13 cellular contexts compared by ENCODE assay signal in the genomic region with DNA sequence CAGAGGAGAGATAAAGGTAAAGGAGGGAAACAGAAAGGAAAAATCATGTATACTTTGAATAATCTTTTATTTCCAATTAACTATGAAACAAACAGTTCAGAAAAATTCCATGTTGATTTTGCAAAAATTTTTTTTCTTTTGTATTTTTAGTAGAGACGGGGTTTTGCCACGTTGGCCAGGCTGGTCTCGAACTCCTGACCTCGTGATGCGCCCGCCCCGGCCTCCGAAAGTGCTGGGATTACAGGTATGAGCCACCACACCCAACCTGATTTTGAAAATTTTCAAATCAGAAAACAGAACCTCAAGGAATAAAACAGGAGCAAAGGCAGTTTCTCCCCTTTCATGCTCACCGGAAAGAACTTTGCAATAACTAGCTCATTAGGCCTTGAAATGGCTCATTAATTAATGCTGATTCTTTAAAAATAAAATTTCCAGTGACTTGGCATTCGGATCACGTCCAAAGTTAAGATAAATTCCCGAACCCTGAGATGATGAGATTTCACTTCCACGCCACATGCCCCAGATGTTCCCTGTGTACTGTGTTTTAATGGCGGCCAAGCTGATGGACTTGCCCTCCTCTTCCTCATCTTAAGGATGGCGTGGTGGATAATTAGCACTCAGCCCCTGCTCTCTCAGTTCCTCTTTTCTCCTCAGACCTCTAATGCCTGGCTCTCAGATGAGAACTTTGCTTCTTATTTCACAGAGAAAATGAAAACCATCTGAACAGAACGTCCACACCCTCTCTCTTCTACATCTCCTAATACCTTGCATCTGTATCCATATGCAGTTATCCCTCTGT. TPM values are rescaled to one million over a fixed set of nuclear protein-coding genes. Genes with fewer than 3 reads are reported as not detected.
DNase-seq lines count a peak whose midpoint lies in the region; ATAC-seq and TF ChIP-seq lines count a peak whose summit lies in the region.
"Had no signal": no experiment of that assay in that cellular context is flagged by ENCODE, and none has a peak within 500 bp of the region (broad histone marks: within the 10 kb centered on the region; RNA-seq: fewer than 3 reads in every experiment).

No MANE protein-coding gene starts in this region.

- H3K27ac Mint-ChIP-seq in stimulated activated naive B cell treated with anti-CD40 and anti-IgM and Interleukin-4, amounts not matched to agents 10 μg/mL and 1 μg/mL and 100 μg/mL, for 72 hours: peak overlapping the region; percentile 42
- no peak overlapping the region for H3K27ac Mint-ChIP-seq in activated naive CD4-positive, alpha-beta T cell treated with anti-CD3 and anti-CD28 coated beads for 36 hours
- H3K27ac Mint-ChIP-seq: activated naive CD8-positive, alpha-beta T cell treated with anti-CD3 and anti-CD28 coated beads, Interleukin-2, amount 50 U/mL, for 24 hours had no signal

- no peak for TF ChIP-seq POLR2A in gastrocnemius medialis (IDR thresholded peaks at IDR 0.05)

- intact Hi-C loops in PC-3 (cut with micrococcal nuclease): loop anchor here (5.0 kb wide), 1 partner anchor 41 kb away; no protein-coding TSS in a partner anchor
- intact Hi-C loops in gastrocnemius medialis (cut with DNase I; ENCODE audit: low total_unique reads): loop anchor here (10.0 kb wide), 1 partner anchor 83 kb away; no protein-coding TSS in a partner anchor
- intact Hi-C loops in activated naive CD4-positive, alpha-beta T cell treated with anti-CD3 and anti-CD28 coated beads for 36 hours (cut with micrococcal nuclease): no loop called here

- no peak overlapping the region for H3K9ac ChIP-seq in PC-3 (ENCODE audit: low read length)

- H3K9me3 ChIP-seq in PC-3 (ENCODE audit: low read length): no peaks in the 10 kb centered on the region
- H3K9me3 ChIP-seq in gastrocnemius medialis: no peaks in the 10 kb centered on the region
- H3K9me3 ChIP-seq: heart left ventricle had no signal

- H3K4me3 ChIP-seq in PC-3 (ENCODE audit: low read length): no peak overlapping the region
- H3K4me3 ChIP-seq in gastrocnemius medialis: no peak overlapping the region
- H3K4me3 ChIP-seq: heart left ventricle had no signal

- no peaks in the 10 kb centered on the region for H3K36me3 Mint-ChIP-seq in stimulated activated naive B cell treated with anti-CD40 and anti-IgM and Interleukin-4, amounts not matched to agents 10 μg/mL and 1 μg/mL and 100 μg/mL, for 72 hours
- H3K36me3 Mint-ChIP-seq in activated naive CD4-positive, alpha-beta T cell treated with anti-CD3 and anti-CD28 coated beads for 36 hours (ENCODE audit: low read depth): no peaks in the 10 kb centered on the region

- ATAC-seq in GM18909 (IDR thresholded peaks at IDR 0.05; ENCODE audit: poor library complexity, unreplicated experiment): peak; percentile 41
- ATAC-seq in HG02885 (IDR thresholded peaks at IDR 0.05; ENCODE audit: poor library complexity, unreplicated experiment): peak; percentile 48
- no peak for ATAC-seq in PC-3
- ATAC-seq in stimulated activated naive B cell treated with anti-CD40 and anti-IgM and Interleukin-4, amounts not matched to agents 10 μg/mL and 1 μg/mL and 100 μg/mL, for 72 hours (replicated peaks): peak; percentile 71 to 76
- ATAC-seq in gastrocnemius medialis: no peak
- ATAC-seq: heart left ventricle had no signal

- H3K9me3 Mint-ChIP-seq in stimulated activated naive B cell treated with anti-CD40 and anti-IgM and Interleukin-4, amounts not matched to agents 10 μg/mL and 1 μg/mL and 100 μg/mL, for 72 hours: peaks cover 1 to 4% of the 10 kb centered on the region in 2 donors
- H3K9me3 Mint-ChIP-seq in activated naive CD4-positive, alpha-beta T cell treated with anti-CD3 and anti-CD28 coated beads for 36 hours: no peaks in the 10 kb centered on the region
- H3K9me3 Mint-ChIP-seq: activated naive CD8-positive, alpha-beta T cell treated with anti-CD3 and anti-CD28 coated beads, Interleukin-2, amount 50 U/mL, for 24 hours had no signal

- in situ Hi-C loops in gastrocnemius medialis (cut with MboI; ENCODE audit: low sequenced_read_pairs in 4 of 4): no loop called here

- DNase-seq in PC-3 (no peak), NCI-H524 treated with DMSO at 0.1 percent for 48 hours (lab: John Stamatoyannopoulos, UW) (no peak), gastrocnemius medialis (no peak)
- DNase-seq in stimulated activated naive B cell treated with anti-CD40 and anti-IgM and Interleukin-4, amounts not matched to agents 10 μg/mL and 1 μg/mL and 100 μg/mL, for 72 hours: no peak
- no peak for DNase-seq in activated naive CD4-positive, alpha-beta T cell treated with anti-CD3 and anti-CD28 coated beads for 36 hours
- DNase-seq: activated CD8-positive, alpha-beta memory T cell treated with anti-CD3 and anti-CD28 coated beads for 24 hours; activated naive CD8-positive, alpha-beta T cell treated with anti-CD3 and anti-CD28 coated beads, Interleukin-2, amount 50 U/mL, for 24 hours; NCI-H1092 treated with DMSO at 0.1 percent for 48 hours; NCI-H82 had no signal

- H3K36me3 ChIP-seq in PC-3 (ENCODE audit: low read depth, low read length) (no peaks in the 10 kb centered on the region), gastrocnemius medialis (no peaks in the 10 kb centered on the region)
- H3K36me3 ChIP-seq: heart left ventricle had no signal

- H3K4me1 ChIP-seq in PC-3 (ENCODE audit: insufficient read depth, low read length) (peaks cover 26% of the 10 kb centered on the region), gastrocnemius medialis (no peaks in the 10 kb centered on the region)

- POLR2A ChIA-PET in PC-3 (lab: Charles Lee; ENCODE audit: unreplicated experiment): no interaction called here

- no peaks in the 10 kb centered on the region for H3K79me2 ChIP-seq in PC-3 (ENCODE audit: low read length)

- peaks cover 0 to 3% of the 10 kb centered on the region in 2 donors for H3K27me3 Mint-ChIP-seq in stimulated activated naive B cell treated with anti-CD40 and anti-IgM and Interleukin-4, amounts not matched to agents 10 μg/mL and 1 μg/mL and 100 μg/mL, for 72 hours
- H3K27me3 Mint-ChIP-seq in activated naive CD4-positive, alpha-beta T cell treated with anti-CD3 and anti-CD28 coated beads for 36 hours (ENCODE audit: low read depth): peaks cover 4% of the 10 kb centered on the region

- no peaks in the 10 kb centered on the region for H3F3A ChIP-seq in PC-3 (ENCODE audit: low read length, unreplicated experiment)

- H3K27ac ChIP-seq in PC-3 (ENCODE audit: low read length) (peak overlapping the region; percentile 11; the same call in 1 of the 2 replicates), gastrocnemius medialis (no peak overlapping the region)
- H3K27ac ChIP-seq: heart left ventricle, HL-60 had no signal

- BruUV-seq in PC-3 (replicated peaks; lab: Mats Ljungman, UMichigan): no TSS peak

- peaks cover 19 to 28% of the 10 kb centered on the region in 2 donors for H3K4me1 Mint-ChIP-seq in stimulated activated naive B cell treated with anti-CD40 and anti-IgM and Interleukin-4, amounts not matched to agents 10 μg/mL and 1 μg/mL and 100 μg/mL, for 72 hours
- no peaks in the 10 kb centered on the region for H3K4me1 Mint-ChIP-seq in activated naive CD4-positive, alpha-beta T cell treated with anti-CD3 and anti-CD28 coated beads for 36 hours (ENCODE audit: low read depth)

- H3K4me3 Mint-ChIP-seq in stimulated activated naive B cell treated with anti-CD40 and anti-IgM and Interleukin-4, amounts not matched to agents 10 μg/mL and 1 μg/mL and 100 μg/mL, for 72 hours: no peak overlapping the region
- no peak overlapping the region for H3K4me3 Mint-ChIP-seq in activated naive CD4-positive, alpha-beta T cell treated with anti-CD3 and anti-CD28 coated beads for 36 hours
- H3K4me3 Mint-ChIP-seq: activated naive CD8-positive, alpha-beta T cell treated with anti-CD3 and anti-CD28 coated beads, Interleukin-2, amount 50 U/mL, for 24 hours had no signal

- no peak for TF ChIP-seq CTCF in PC-3 (conservative IDR thresholded peaks at IDR 0.05; ENCODE audit: low read depth, low read length)
- no peak for TF ChIP-seq CTCF in gastrocnemius medialis (IDR thresholded peaks at IDR 0.05 in 4 of 5, conservative IDR thresholded peaks at IDR 0.05 in 1 of 5)

- no peaks in the 10 kb centered on the region for H3K9me2 ChIP-seq in PC-3 (replicated peaks; ENCODE audit: low read length)

- no peaks in the 10 kb centered on the region for H4K20me1 ChIP-seq in PC-3 (ENCODE audit: low read length)

- no peak overlapping the region for H3K4me2 ChIP-seq in PC-3 (ENCODE audit: low read length)

- no peak overlapping the region for H2AFZ ChIP-seq in PC-3 (ENCODE audit: low read length)

- CTCF ChIA-PET in PC-3 (lab: Charles Lee): no interaction called here
- CTCF ChIA-PET in activated naive CD4-positive, alpha-beta T cell treated with anti-CD3 and anti-CD28 coated beads for 36 hours (lab: Charles Lee): interaction anchor here (0.6 kb wide), 1 partner anchor 217 kb away, joined by 4 read pairs; no protein-coding TSS in a partner anchor

- no peaks in the 10 kb centered on the region for H3K27me3 ChIP-seq in PC-3 (ENCODE audit: low read length)
- no peaks in the 10 kb centered on the region for H3K27me3 ChIP-seq in gastrocnemius medialis
- H3K27me3 ChIP-seq: heart left ventricle had no signal

RNA-seq across cellular contexts. Expression of a gene that starts 10.8 kb away (rescaled TPM):
- total RNA-seq in PC-3 (2014; rRNA removed) (1.8 TPM in 1 of 2 replicates, not detected in the other), gastrocnemius medialis (not detected)
- not detected for total RNA-seq in activated naive CD4-positive, alpha-beta T cell treated with anti-CD3 and anti-CD28 coated beads for 36 hours

Comparison
In these comparisons a context has a peak if more than half of its experiments do, and no peak if none do; other contexts are left out.
1. ATAC-seq: peak in GM18909 (single experiment), HG02885 (single experiment) and stimulated activated naive B cell treated with anti-CD40 and anti-IgM and Interleukin-4, amounts not matched to agents 10 μg/mL and 1 μg/mL and 100 μg/mL, for 72 hours (2 of 2); none in PC-3 (single experiment) and gastrocnemius medialis (0 of 2).